In genomic region chr1:110004583-110004982, GRCh38 we compare ENCODE assay signal across 9 cellular contexts. TPM values are rescaled to one million over a fixed set of nuclear protein-coding genes. Genes with fewer than 3 reads are reported as not detected.
DNase-seq lines count a peak whose midpoint lies in the region; ATAC-seq and TF ChIP-seq lines count a peak whose summit lies in the region.
"Had no signal": no experiment of that assay in that cellular context is flagged by ENCODE, and none has a peak within 500 bp of the region (broad histone marks: within the 10 kb centered on the region; RNA-seq: fewer than 3 reads in every experiment).

No MANE protein-coding gene starts in this region.

- no peak for DNase-seq in activated naive CD4-positive, alpha-beta T cell treated with anti-CD3 and anti-CD28 coated beads for 36 hours
- no peak for DNase-seq in activated naive CD4-positive, alpha-beta T cell treated with Interleukin-2 at 50 U/mL for 16 hours
- DNase-seq in astrocyte of the cerebellum (ENCODE audit: low read depth) (no peak), left colon (no peak), tibial nerve (ENCODE audit: low spot score in 2 of 2) (no peak), aorta (no peak)
- DNase-seq: activated naive CD8-positive, alpha-beta T cell treated with anti-CD3 and anti-CD28 coated beads, Interleukin-2, amount 10 ng/mL, durations not matched to agents 7 days and 5 days had no signal

- no peak for TF ChIP-seq POLR2A in tibial nerve (IDR thresholded peaks at IDR 0.05)

- TF ChIP-seq EP300 in tibial nerve (IDR thresholded peaks at IDR 0.05) = no peak

- peaks cover 21% of the 10 kb centered on the region for H3K4me1 Mint-ChIP-seq in activated naive CD4-positive, alpha-beta T cell treated with anti-CD3 and anti-CD28 coated beads for 36 hours (ENCODE audit: low read depth)

- no peak overlapping the region for H3K4me3 Mint-ChIP-seq in activated naive CD4-positive, alpha-beta T cell treated with anti-CD3 and anti-CD28 coated beads for 36 hours
- H3K4me3 Mint-ChIP-seq: activated naive CD8-positive, alpha-beta T cell treated with anti-CD3 and anti-CD28 coated beads, Interleukin-2, amount 10 ng/mL, durations not matched to agents 7 days and 5 days had no signal

- peak overlapping the region; percentile 83 for H3K27ac Mint-ChIP-seq in activated naive CD4-positive, alpha-beta T cell treated with anti-CD3 and anti-CD28 coated beads for 36 hours
- H3K27ac Mint-ChIP-seq: activated naive CD8-positive, alpha-beta T cell treated with anti-CD3 and anti-CD28 coated beads, Interleukin-2, amount 10 ng/mL, durations not matched to agents 7 days and 5 days had no signal

- H3K36me3 ChIP-seq in tibial nerve (peaks cover 0 to 6% (median 0%) of the 10 kb centered on the region in 3 donors), aorta (ENCODE audit: control insufficient read depth in 1 of 2, insufficient read depth in 2 of 2, low read length in 1 of 2) (peaks cover 2 to 4% of the 10 kb centered on the region in 2 donors)

- WGBS in tibial nerve, 2 donors = 68 to 86% methylated on average over 1 of the region's 1 CpG
- 67 to 81% methylated on average over 1 of the region's 1 CpG for WGBS in aorta, 2 donors

- H3K27me3 Mint-ChIP-seq in activated naive CD4-positive, alpha-beta T cell treated with anti-CD3 and anti-CD28 coated beads for 36 hours (ENCODE audit: low read depth) = no peaks in the 10 kb centered on the region
- H3K27me3 Mint-ChIP-seq: activated naive CD8-positive, alpha-beta T cell treated with anti-CD3 and anti-CD28 coated beads, Interleukin-2, amount 10 ng/mL, durations not matched to agents 7 days and 5 days had no signal

- peak overlapping the region; percentile 31 for H3K4me3 ChIP-seq in astrocyte of the cerebellum (ENCODE audit: low read depth, low read length)
- H3K4me3 ChIP-seq in tibial nerve = no peak overlapping the region
- no peak overlapping the region for H3K4me3 ChIP-seq in aorta (ENCODE audit: low read length in 2 of 2)

- H3K4me1 ChIP-seq in tibial nerve = peaks cover 0 to 58% (median 30%) of the 10 kb centered on the region in 4 donors
- H3K4me1 ChIP-seq in aorta (ENCODE audit: control insufficient read depth in 1 of 2, insufficient read depth in 2 of 2, low read length in 2 of 2) = peaks cover 0 to 5% of the 10 kb centered on the region in 2 donors

- H3K36me3 Mint-ChIP-seq in activated naive CD4-positive, alpha-beta T cell treated with anti-CD3 and anti-CD28 coated beads for 36 hours (ENCODE audit: low read depth) = peaks cover 6% of the 10 kb centered on the region

- ATAC-seq in left colon (peak; percentile 66), aorta (ENCODE audit: low FRiP score) (no peak), HG02623 (IDR thresholded peaks at IDR 0.05; ENCODE audit: unreplicated experiment) (no peak), GM21367 (IDR thresholded peaks at IDR 0.05; ENCODE audit: unreplicated experiment) (no peak)

- H3K9me3 ChIP-seq in tibial nerve = no peaks in the 10 kb centered on the region
- no peaks in the 10 kb centered on the region for H3K9me3 ChIP-seq in aorta (ENCODE audit: control insufficient read depth, low read length)

- no peaks in the 10 kb centered on the region for H3K9me3 Mint-ChIP-seq in activated naive CD4-positive, alpha-beta T cell treated with anti-CD3 and anti-CD28 coated beads for 36 hours
- H3K9me3 Mint-ChIP-seq: activated naive CD8-positive, alpha-beta T cell treated with anti-CD3 and anti-CD28 coated beads, Interleukin-2, amount 10 ng/mL, durations not matched to agents 7 days and 5 days had no signal

- CTCF ChIA-PET in activated naive CD4-positive, alpha-beta T cell treated with anti-CD3 and anti-CD28 coated beads for 36 hours (lab: Charles Lee) = interaction anchor here (0.6 kb wide), 1 partner anchor 27 kb away, joined by 4 read pairs; no protein-coding TSS in a partner anchor

- TF ChIP-seq CTCF in astrocyte of the cerebellum (IDR thresholded peaks at IDR 0.05; ENCODE audit: low read depth, low read length, missing control alignments) (no peak), tibial nerve (IDR thresholded peaks at IDR 0.05) (no peak)

- no peaks in the 10 kb centered on the region for H3K27me3 ChIP-seq in tibial nerve
- no peaks in the 10 kb centered on the region for H3K27me3 ChIP-seq in aorta (ENCODE audit: control insufficient read depth in 1 of 2, insufficient read depth in 2 of 2, low read length in 1 of 2)

- H3K27ac ChIP-seq in tibial nerve (peak overlapping the region in 3 of 4 donors; percentile 51 to 79 (median 75)), aorta (ENCODE audit: low read depth in 1 of 2, low read length in 2 of 2) (no peak overlapping the region)

- in situ Hi-C loops in astrocyte of the cerebellum (cut with HindIII; ENCODE audit: low sequenced_read_pairs) = loop anchor here (10.0 to 25.0 kb wide), 2 partner anchors 217 to 360 kb away; no protein-coding TSS in a partner anchor

- intact Hi-C loops in activated naive CD4-positive, alpha-beta T cell treated with anti-CD3 and anti-CD28 coated beads for 36 hours (cut with micrococcal nuclease) = loop anchor here (1.0 to 5.0 kb wide), 3 partner anchors 20 to 457 kb away; partner anchors contain the start of genes AHCYL1, GNAI3 and STRIP1
- intact Hi-C loops in left colon (cut with DNase I, micrococcal nuclease) (no loop called here), aorta (cut with DNase I) (no loop called here)

RNA-seq across cellular contexts. Expression of gene AHCYL1, which starts 20.0 kb away (rescaled TPM):
- total RNA-seq in activated naive CD4-positive, alpha-beta T cell treated with anti-CD3 and anti-CD28 coated beads for 36 hours = 10 to 100 TPM; 70.0 to 75.1 TPM
- 10 to 100 TPM; 90.7 to 95.1 TPM for total RNA-seq in left colon
- total RNA-seq in tibial nerve = 10 to 100 TPM; 45.4 to 76.3 (median 55.6) TPM
- total RNA-seq in aorta = 10 to 100 TPM; 69.0 to 79.0 TPM
- 10 to 100 TPM; 41.9 to 50.0 TPM for polyA plus RNA-seq in aorta

RNA-seq across cellular contexts. Expression of gene STRIP1, which starts 29.8 kb away (rescaled TPM):
- total RNA-seq in activated naive CD4-positive, alpha-beta T cell treated with anti-CD3 and anti-CD28 coated beads for 36 hours = 10 to 100 TPM; 20.7 to 22.8 TPM
- total RNA-seq in left colon (10 to 100 TPM; 34.0 to 38.2 TPM), tibial nerve (10 to 100 TPM; 37.7 to 43.5 (median 39.7) TPM), aorta (10 to 100 TPM; 28.6 to 45.9 TPM)
- polyA plus RNA-seq in aorta = 10 to 100 TPM in 1 of 2 donors, 1 to 10 TPM in 1; 8.3 to 26.0 TPM

Comparison
In these comparisons a context has a peak if more than half of its experiments do, and no peak if none do; other contexts are left out.
1. H3K27ac ChIP-seq: peak in tibial nerve (3 of 4); none in aorta (0 of 2).